ENCODE assay signal across 8 cellular contexts in genomic region chr7:28180364-28181147, GRCh38. TPM values are rescaled to one million over a fixed set of nuclear protein-coding genes. Genes with fewer than 3 reads are reported as not detected.
A peak's percentile ranks its signal among the peaks of the same experiment; 100 is the strongest.
DNase-seq lines count a peak whose midpoint lies in the region; ATAC-seq, FAIRE-seq and TF ChIP-seq lines count a peak whose summit lies in the region.

Gene JAZF1, minus strand, starts transcription at chr7:28180795.

- TF ChIP-seq POLR2A in GM12891 (IDR thresholded peaks at IDR 0.05; ENCODE audit: low read depth, low read length), result no peak

- FAIRE-seq in GM12891 (lab: Jason Lieb, UNC), result no peak

- ATAC-seq in GM21390 (IDR thresholded peaks at IDR 0.05; ENCODE audit: unreplicated experiment), result no peak
- ATAC-seq in GM18517 (IDR thresholded peaks at IDR 0.05; ENCODE audit: unreplicated experiment), result no peak

- DNase-seq in GM12891 (ENCODE audit: insufficient read length, low spot score) (peak; percentile 25), NCI-H2107 treated with DMSO at 0.1 percent for 48 hours (lab: John Stamatoyannopoulos, UW; ENCODE audit: unreplicated experiment) (peak; percentile 26), kidney tubule cell (ENCODE audit: low spot score) (peak; percentile 27)
- DNase-seq in activated CD4-positive, alpha-beta T cell treated with anti-CD3 and anti-CD28 coated beads for 48 hours, result peak; percentile 48
- DNase-seq in stimulated activated CD4-positive, alpha-beta T cell treated with anti-CD3 and anti-CD28 coated beads, Interleukin-15, amount 100 ng/mL, for 24 hours, result peak; percentile 59

- peak within 1 kb of the TSS; percentile 54 for H3K27ac ChIP-seq in cingulate gyrus (ENCODE audit: low read depth, low read length)

TF ChIP-seq in GM12891, 5 proteins besides CTCF, POLR2A, EP300 and RAD21:
- TF ChIP-seq POLR2AphosphoS5 (IDR thresholded peaks at IDR 0.05; ENCODE audit: low read depth, low read length) (no peak), SPI1 (IDR thresholded peaks at IDR 0.05; ENCODE audit: low read depth, low read length) (0 out of 2 replicates have a peak, but pooled peaks have one; percentile 2)

RNA-seq across cellular contexts. Expression of gene JAZF1, which starts in this region (rescaled TPM):
- polyA plus RNA-seq in GM12891 (2012; ENCODE audit: low read depth, missing spikeins), result 0.19 TPM
